Comparison of ENCODE assay signal across 27 cellular contexts in the genomic region with DNA sequence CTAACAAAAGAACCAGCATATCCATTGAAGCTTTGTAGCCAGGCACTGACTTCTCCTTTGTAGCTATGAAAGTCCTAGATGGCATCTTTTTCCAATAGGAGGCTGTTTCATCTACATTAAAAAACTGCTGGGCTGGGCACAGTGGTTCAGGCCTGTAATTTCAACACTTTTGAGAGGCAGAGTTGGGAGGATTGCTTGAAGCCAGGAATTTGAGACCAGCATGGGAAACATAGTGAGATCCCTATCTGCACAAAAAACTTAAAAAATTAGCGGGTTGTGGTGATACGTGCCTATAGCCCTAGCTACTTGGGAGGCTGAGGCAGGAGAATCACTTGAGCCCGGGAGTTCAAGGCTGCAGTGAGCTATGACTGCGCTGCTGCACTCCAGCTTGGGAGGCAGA.
"Had no signal": no experiment of that assay in that cellular context is flagged by ENCODE, and none has a peak within 500 bp of the region (broad histone marks: within the 10 kb centered on the region; RNA-seq: fewer than 3 reads in every experiment).

No MANE protein-coding gene starts in this region.

- H3K4me3 ChIP-seq: colonic mucosa, esophagus squamous epithelium, lung, ovary, right lobe of liver, smooth muscle cell, thoracic aorta, tibial nerve, upper lobe of right lung, uterus had no signal

- H3K36me3 Mint-ChIP-seq: immature natural killer cell, memory B cell, natural killer cell had no signal

- H3K27ac ChIP-seq: colonic mucosa, esophagus squamous epithelium, ovary, right lobe of liver, thoracic aorta, tibial nerve, upper lobe of right lung, uterus had no signal

- DNase-seq: cerebellar nuclear complex; colonic mucosa; effector memory CD4-positive, alpha-beta T cell; esophagus squamous epithelium; foreskin melanocyte; hypothalamus; immature natural killer cell; islet precursor cell; kidney glomerular epithelial cell; natural killer cell; occipital lobe; ovary; right lobe of liver; stimulated activated CD4-positive, alpha-beta T cell treated with anti-CD3 and anti-CD28 coated beads, Interleukin-12 subunit alpha, Interleukin-12 subunit beta, amount 100 ng/mL, for 4 hours; stimulated activated CD4-positive, alpha-beta T cell treated with anti-CD3 and anti-CD28 coated beads, Interleukin-1b, Interleukin-23, amount 100 ng/mL, for 48 hours; stimulated activated CD4-positive, alpha-beta T cell treated with anti-CD3 and anti-CD28 coated beads, Interleukin-4, amount 100 ng/mL, for 1 hour; stimulated activated CD8-positive, alpha-beta memory T cell treated with anti-CD3 and anti-CD28 coated beads, Interleukin-4, amount 100 ng/mL, for 48 hours; stimulated activated naive CD4-positive, alpha-beta T cell; stimulated activated naive CD8-positive, alpha-beta T cell treated with anti-CD3 and anti-CD28 coated beads, Interleukin-15, amount 100 ng/mL, for 72 hours; upper lobe of right lung; uterus had no signal

- H3K36me3 ChIP-seq: colonic mucosa, esophagus squamous epithelium, ovary, right lobe of liver, tibial nerve, upper lobe of right lung, uterus had no signal

- H3K9me3 Mint-ChIP-seq: dendritic cell treated with granulocyte-macrophage colony-stimulating factor and Interleukin-4, amounts not matched to agents 40 ng/mL and 50 ng/mL, for 4 days; immature natural killer cell; memory B cell; natural killer cell; stimulated activated naive CD8-positive, alpha-beta T cell treated with anti-CD3 and anti-CD28 coated beads, Interleukin-15, amount 100 ng/mL, for 72 hours had no signal

- H3K27ac Mint-ChIP-seq: dendritic cell treated with granulocyte-macrophage colony-stimulating factor and Interleukin-4, amounts not matched to agents 40 ng/mL and 50 ng/mL, for 4 days; immature natural killer cell; memory B cell; natural killer cell; stimulated activated naive CD8-positive, alpha-beta T cell treated with anti-CD3 and anti-CD28 coated beads, Interleukin-15, amount 100 ng/mL, for 72 hours had no signal

- H3K9me3 ChIP-seq: colonic mucosa, esophagus squamous epithelium, ovary, right lobe of liver, thoracic aorta, tibial nerve, upper lobe of right lung, uterus had no signal

- H3K4me1 Mint-ChIP-seq: immature natural killer cell; memory B cell; natural killer cell; stimulated activated naive CD8-positive, alpha-beta T cell treated with anti-CD3 and anti-CD28 coated beads, Interleukin-15, amount 100 ng/mL, for 72 hours had no signal

- H3K27me3 Mint-ChIP-seq: dendritic cell treated with granulocyte-macrophage colony-stimulating factor and Interleukin-4, amounts not matched to agents 40 ng/mL and 50 ng/mL, for 4 days; memory B cell; stimulated activated naive CD8-positive, alpha-beta T cell treated with anti-CD3 and anti-CD28 coated beads, Interleukin-15, amount 100 ng/mL, for 72 hours had no signal

- H3K4me3 Mint-ChIP-seq: dendritic cell treated with granulocyte-macrophage colony-stimulating factor and Interleukin-4, amounts not matched to agents 40 ng/mL and 50 ng/mL, for 4 days; immature natural killer cell; memory B cell; natural killer cell; stimulated activated naive CD8-positive, alpha-beta T cell treated with anti-CD3 and anti-CD28 coated beads, Interleukin-15, amount 100 ng/mL, for 72 hours had no signal

- H3K4me1 ChIP-seq: colonic mucosa, right lobe of liver, upper lobe of right lung, uterus had no signal

- H3K27me3 ChIP-seq: colonic mucosa, esophagus squamous epithelium, ovary, right lobe of liver, tibial nerve, upper lobe of right lung, uterus had no signal
